Comparison of ENCODE assay signal across 2 cellular contexts in genomic region chr6:142306736-142307135, GRCh38.
TF ChIP-seq lines count a peak whose summit lies in the region.

No MANE protein-coding gene starts in this region.

TF ChIP-seq in IMR-90, 13 proteins besides CTCF, POLR2A, EP300 and RAD21 (continued from another document):
- TF ChIP-seq, protein P1, sequence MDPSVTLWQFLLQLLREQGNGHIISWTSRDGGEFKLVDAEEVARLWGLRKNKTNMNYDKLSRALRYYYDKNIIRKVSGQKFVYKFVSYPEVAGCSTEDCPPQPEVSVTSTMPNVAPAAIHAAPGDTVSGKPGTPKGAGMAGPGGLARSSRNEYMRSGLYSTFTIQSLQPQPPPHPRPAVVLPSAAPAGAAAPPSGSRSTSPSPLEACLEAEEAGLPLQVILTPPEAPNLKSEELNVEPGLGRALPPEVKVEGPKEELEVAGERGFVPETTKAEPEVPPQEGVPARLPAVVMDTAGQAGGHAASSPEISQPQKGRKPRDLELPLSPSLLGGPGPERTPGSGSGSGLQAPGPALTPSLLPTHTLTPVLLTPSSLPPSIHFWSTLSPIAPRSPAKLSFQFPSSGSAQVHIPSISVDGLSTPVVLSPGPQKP (IDR thresholded peaks at IDR 0.05; ENCODE audit: borderline replicate concordance, low read depth, low read length): no peak
- TF ChIP-seq MAZ (IDR thresholded peaks at IDR 0.05; ENCODE audit: borderline replicate concordance, low read depth, low read length): no peak
- no peak for TF ChIP-seq MAFK (IDR thresholded peaks at IDR 0.05; ENCODE audit: low read depth, low read length)
- TF ChIP-seq, protein P2, sequence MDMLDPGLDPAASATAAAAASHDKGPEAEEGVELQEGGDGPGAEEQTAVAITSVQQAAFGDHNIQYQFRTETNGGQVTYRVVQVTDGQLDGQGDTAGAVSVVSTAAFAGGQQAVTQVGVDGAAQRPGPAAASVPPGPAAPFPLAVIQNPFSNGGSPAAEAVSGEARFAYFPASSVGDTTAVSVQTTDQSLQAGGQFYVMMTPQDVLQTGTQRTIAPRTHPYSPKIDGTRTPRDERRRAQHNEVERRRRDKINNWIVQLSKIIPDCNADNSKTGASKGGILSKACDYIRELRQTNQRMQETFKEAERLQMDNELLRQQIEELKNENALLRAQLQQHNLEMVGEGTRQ (IDR thresholded peaks at IDR 0.05; ENCODE audit: low read depth, low read length): no peak
- TF ChIP-seq MXI1 (IDR thresholded peaks at IDR 0.05; ENCODE audit: borderline replicate concordance, low read depth, low read length): no peak
- no peak for TF ChIP-seq FOS (IDR thresholded peaks at IDR 0.05; ENCODE audit: low read depth, low read length)
- TF ChIP-seq NFE2L2 (IDR thresholded peaks at IDR 0.05; ENCODE audit: low read depth, low read length): no peak
- TF ChIP-seq BHLHE40 (IDR thresholded peaks at IDR 0.05; ENCODE audit: low read depth, low read length): no peak

TF ChIP-seq in SK-N-SH treated with all-trans-retinoic acid at 6 μM for 48 hours, 23 proteins besides CTCF, POLR2A, EP300 and RAD21 (continued from another document):
- TF ChIP-seq, protein P3, sequence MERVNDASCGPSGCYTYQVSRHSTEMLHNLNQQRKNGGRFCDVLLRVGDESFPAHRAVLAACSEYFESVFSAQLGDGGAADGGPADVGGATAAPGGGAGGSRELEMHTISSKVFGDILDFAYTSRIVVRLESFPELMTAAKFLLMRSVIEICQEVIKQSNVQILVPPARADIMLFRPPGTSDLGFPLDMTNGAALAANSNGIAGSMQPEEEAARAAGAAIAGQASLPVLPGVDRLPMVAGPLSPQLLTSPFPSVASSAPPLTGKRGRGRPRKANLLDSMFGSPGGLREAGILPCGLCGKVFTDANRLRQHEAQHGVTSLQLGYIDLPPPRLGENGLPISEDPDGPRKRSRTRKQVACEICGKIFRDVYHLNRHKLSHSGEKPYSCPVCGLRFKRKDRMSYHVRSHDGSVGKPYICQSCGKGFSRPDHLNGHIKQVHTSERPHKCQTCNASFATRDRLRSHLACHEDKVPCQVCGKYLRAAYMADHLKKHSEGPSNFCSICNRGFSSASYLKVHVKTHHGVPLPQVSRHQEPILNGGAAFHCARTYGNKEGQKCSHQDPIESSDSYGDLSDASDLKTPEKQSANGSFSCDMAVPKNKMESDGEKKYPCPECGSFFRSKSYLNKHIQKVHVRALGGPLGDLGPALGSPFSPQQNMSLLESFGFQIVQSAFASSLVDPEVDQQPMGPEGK (CRISPR knock-in tag; IDR thresholded peaks at IDR 0.05; ENCODE audit: borderline replicate concordance): no peak
- TF ChIP-seq RARB (CRISPR knock-in tag; IDR thresholded peaks at IDR 0.05) (no peak), ESRRG (CRISPR knock-in tag; IDR thresholded peaks at IDR 0.05) (no peak), ZC3H10 (CRISPR knock-in tag; IDR thresholded peaks at IDR 0.05) (no peak), CREB5 (CRISPR knock-in tag; IDR thresholded peaks at IDR 0.05; ENCODE audit: low read depth) (no peak), CSRNP3 (CRISPR knock-in tag; IDR thresholded peaks at IDR 0.05) (no peak), SNAI2 (CRISPR knock-in tag; IDR thresholded peaks at IDR 0.05) (no peak), ZFP30 (CRISPR knock-in tag; IDR thresholded peaks at IDR 0.05) (no peak), ISL1 (CRISPR knock-in tag; IDR thresholded peaks at IDR 0.05) (no peak), BACH2 (CRISPR knock-in tag; IDR thresholded peaks at IDR 0.05; ENCODE audit: borderline replicate concordance) (no peak)
- TF ChIP-seq, protein P4, sequence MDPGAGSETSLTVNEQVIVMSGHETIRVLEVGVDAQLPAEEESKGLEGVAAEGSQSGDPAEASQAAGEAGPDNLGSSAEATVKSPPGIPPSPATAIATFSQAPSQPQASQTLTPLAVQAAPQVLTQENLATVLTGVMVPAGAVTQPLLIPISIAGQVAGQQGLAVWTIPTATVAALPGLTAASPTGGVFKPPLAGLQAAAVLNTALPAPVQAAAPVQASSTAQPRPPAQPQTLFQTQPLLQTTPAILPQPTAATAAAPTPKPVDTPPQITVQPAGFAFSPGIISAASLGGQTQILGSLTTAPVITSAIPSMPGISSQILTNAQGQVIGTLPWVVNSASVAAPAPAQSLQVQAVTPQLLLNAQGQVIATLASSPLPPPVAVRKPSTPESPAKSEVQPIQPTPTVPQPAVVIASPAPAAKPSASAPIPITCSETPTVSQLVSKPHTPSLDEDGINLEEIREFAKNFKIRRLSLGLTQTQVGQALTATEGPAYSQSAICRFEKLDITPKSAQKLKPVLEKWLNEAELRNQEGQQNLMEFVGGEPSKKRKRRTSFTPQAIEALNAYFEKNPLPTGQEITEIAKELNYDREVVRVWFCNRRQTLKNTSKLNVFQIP (CRISPR knock-in tag; IDR thresholded peaks at IDR 0.05; ENCODE audit: borderline replicate concordance, low read depth): no peak
- TF ChIP-seq, protein P5, sequence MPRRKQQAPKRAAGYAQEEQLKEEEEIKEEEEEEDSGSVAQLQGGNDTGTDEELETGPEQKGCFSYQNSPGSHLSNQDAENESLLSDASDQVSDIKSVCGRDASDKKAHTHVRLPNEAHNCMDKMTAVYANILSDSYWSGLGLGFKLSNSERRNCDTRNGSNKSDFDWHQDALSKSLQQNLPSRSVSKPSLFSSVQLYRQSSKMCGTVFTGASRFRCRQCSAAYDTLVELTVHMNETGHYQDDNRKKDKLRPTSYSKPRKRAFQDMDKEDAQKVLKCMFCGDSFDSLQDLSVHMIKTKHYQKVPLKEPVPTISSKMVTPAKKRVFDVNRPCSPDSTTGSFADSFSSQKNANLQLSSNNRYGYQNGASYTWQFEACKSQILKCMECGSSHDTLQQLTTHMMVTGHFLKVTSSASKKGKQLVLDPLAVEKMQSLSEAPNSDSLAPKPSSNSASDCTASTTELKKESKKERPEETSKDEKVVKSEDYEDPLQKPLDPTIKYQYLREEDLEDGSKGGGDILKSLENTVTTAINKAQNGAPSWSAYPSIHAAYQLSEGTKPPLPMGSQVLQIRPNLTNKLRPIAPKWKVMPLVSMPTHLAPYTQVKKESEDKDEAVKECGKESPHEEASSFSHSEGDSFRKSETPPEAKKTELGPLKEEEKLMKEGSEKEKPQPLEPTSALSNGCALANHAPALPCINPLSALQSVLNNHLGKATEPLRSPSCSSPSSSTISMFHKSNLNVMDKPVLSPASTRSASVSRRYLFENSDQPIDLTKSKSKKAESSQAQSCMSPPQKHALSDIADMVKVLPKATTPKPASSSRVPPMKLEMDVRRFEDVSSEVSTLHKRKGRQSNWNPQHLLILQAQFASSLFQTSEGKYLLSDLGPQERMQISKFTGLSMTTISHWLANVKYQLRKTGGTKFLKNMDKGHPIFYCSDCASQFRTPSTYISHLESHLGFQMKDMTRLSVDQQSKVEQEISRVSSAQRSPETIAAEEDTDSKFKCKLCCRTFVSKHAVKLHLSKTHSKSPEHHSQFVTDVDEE (CRISPR knock-in tag; IDR thresholded peaks at IDR 0.05): no peak
